In genomic region chr20:35226775-35227681, GRCh38 we compare ENCODE assay signal across 1 cellular context.
TF ChIP-seq lines count a peak whose summit lies in the region.

No MANE protein-coding gene starts in this region.

TF ChIP-seq in HepG2, 621 proteins besides CTCF, POLR2A, EP300 and RAD21 (continued from another document and continues in another):
- peak; percentile 84; the same call in 1 of the 2 replicates for TF ChIP-seq SALL2 (CRISPR knock-in tag; IDR thresholded peaks at IDR 0.05)
- TF ChIP-seq CBX2 (IDR thresholded peaks at IDR 0.05; ENCODE audit: low read depth, low read length), result no peak
- TF ChIP-seq CBX2 (CRISPR knock-in tag; IDR thresholded peaks at IDR 0.05; ENCODE audit: low read depth), result no peak
- TF ChIP-seq HDAC2 (CRISPR knock-in tag; IDR thresholded peaks at IDR 0.05), result peak; percentile 66
- no peak for TF ChIP-seq ZNF484 (CRISPR knock-in tag; IDR thresholded peaks at IDR 0.05; ENCODE audit: borderline replicate concordance, low read depth)
- TF ChIP-seq BRD4 (CRISPR knock-in tag; IDR thresholded peaks at IDR 0.05), result 0 out of 2 replicates have a peak, but pooled peaks have one; percentile 53
- TF ChIP-seq, protein P1, sequence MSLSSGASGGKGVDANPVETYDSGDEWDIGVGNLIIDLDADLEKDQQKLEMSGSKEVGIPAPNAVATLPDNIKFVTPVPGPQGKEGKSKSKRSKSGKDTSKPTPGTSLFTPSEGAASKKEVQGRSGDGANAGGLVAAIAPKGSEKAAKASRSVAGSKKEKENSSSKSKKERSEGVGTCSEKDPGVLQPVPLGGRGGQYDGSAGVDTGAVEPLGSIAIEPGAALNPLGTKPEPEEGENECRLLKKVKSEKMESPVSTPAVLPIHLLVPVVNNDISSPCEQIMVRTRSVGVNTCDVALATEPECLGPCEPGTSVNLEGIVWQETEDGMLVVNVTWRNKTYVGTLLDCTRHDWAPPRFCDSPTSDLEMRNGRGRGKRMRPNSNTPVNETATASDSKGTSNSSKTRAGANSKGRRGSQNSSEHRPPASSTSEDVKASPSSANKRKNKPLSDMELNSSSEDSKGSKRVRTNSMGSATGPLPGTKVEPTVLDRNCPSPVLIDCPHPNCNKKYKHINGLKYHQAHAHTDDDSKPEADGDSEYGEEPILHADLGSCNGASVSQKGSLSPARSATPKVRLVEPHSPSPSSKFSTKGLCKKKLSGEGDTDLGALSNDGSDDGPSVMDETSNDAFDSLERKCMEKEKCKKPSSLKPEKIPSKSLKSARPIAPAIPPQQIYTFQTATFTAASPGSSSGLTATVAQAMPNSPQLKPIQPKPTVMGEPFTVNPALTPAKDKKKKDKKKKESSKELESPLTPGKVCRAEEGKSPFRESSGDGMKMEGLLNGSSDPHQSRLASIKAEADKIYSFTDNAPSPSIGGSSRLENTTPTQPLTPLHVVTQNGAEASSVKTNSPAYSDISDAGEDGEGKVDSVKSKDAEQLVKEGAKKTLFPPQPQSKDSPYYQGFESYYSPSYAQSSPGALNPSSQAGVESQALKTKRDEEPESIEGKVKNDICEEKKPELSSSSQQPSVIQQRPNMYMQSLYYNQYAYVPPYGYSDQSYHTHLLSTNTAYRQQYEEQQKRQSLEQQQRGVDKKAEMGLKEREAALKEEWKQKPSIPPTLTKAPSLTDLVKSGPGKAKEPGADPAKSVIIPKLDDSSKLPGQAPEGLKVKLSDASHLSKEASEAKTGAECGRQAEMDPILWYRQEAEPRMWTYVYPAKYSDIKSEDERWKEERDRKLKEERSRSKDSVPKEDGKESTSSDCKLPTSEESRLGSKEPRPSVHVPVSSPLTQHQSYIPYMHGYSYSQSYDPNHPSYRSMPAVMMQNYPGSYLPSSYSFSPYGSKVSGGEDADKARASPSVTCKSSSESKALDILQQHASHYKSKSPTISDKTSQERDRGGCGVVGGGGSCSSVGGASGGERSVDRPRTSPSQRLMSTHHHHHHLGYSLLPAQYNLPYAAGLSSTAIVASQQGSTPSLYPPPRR (CRISPR knock-in tag; IDR thresholded peaks at IDR 0.05; ENCODE audit: borderline replicate concordance), result peak; percentile 51; the same call in 1 of the 2 replicates
- TF ChIP-seq EZH2 (conservative IDR thresholded peaks at IDR 0.05; ENCODE audit: low read depth, low read length), result peak; percentile 36; the same call in 1 of the 2 replicates
- peak; percentile 73 for TF ChIP-seq MNT (IDR thresholded peaks at IDR 0.05)
- TF ChIP-seq LCORL (IDR thresholded peaks at IDR 0.05), result no peak
- TF ChIP-seq LCORL (CRISPR knock-in tag; IDR thresholded peaks at IDR 0.05), result 0 out of 2 replicates have a peak, but pooled peaks have one; percentile 36
- TF ChIP-seq, protein P2, sequence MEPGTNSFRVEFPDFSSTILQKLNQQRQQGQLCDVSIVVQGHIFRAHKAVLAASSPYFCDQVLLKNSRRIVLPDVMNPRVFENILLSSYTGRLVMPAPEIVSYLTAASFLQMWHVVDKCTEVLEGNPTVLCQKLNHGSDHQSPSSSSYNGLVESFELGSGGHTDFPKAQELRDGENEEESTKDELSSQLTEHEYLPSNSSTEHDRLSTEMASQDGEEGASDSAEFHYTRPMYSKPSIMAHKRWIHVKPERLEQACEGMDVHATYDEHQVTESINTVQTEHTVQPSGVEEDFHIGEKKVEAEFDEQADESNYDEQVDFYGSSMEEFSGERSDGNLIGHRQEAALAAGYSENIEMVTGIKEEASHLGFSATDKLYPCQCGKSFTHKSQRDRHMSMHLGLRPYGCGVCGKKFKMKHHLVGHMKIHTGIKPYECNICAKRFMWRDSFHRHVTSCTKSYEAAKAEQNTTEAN (CRISPR knock-in tag; conservative IDR thresholded peaks at IDR 0.05), result peak; percentile 97
- peak; percentile 85 for TF ChIP-seq ATF2 (CRISPR knock-in tag; IDR thresholded peaks at IDR 0.05)
- 0 out of 2 replicates have a peak, but pooled peaks have one; percentile 47 for TF ChIP-seq ZBTB4 (CRISPR knock-in tag; IDR thresholded peaks at IDR 0.05; ENCODE audit: borderline replicate concordance)
- TF ChIP-seq KLF13 (CRISPR knock-in tag; IDR thresholded peaks at IDR 0.05), result peak; percentile 94; the same call in 1 of the 2 replicates
- 0 out of 2 replicates have a peak, but pooled peaks have one; percentile 59 for TF ChIP-seq TOPORS (CRISPR knock-in tag; IDR thresholded peaks at IDR 0.05)
- no peak for TF ChIP-seq DPF2 (CRISPR knock-in tag; IDR thresholded peaks at IDR 0.05; ENCODE audit: borderline replicate concordance, low read depth)
- TF ChIP-seq TRAFD1 (CRISPR knock-in tag; IDR thresholded peaks at IDR 0.05; ENCODE audit: borderline replicate concordance), result no peak
- peak; percentile 60; the same call in 1 of the 2 replicates for TF ChIP-seq ZBTB21 (CRISPR knock-in tag; IDR thresholded peaks at IDR 0.05)
- peak; percentile 82; the same call in 1 of the 2 replicates for TF ChIP-seq RNF2 (conservative IDR thresholded peaks at IDR 0.05; ENCODE audit: low read depth)
- TF ChIP-seq TAF15 (IDR thresholded peaks at IDR 0.05; ENCODE audit: low read depth, low read length, poor library complexity, severe bottlenecking), result no peak
- no peak for TF ChIP-seq POGZ (CRISPR knock-in tag; IDR thresholded peaks at IDR 0.05)
- TF ChIP-seq, protein P3, sequence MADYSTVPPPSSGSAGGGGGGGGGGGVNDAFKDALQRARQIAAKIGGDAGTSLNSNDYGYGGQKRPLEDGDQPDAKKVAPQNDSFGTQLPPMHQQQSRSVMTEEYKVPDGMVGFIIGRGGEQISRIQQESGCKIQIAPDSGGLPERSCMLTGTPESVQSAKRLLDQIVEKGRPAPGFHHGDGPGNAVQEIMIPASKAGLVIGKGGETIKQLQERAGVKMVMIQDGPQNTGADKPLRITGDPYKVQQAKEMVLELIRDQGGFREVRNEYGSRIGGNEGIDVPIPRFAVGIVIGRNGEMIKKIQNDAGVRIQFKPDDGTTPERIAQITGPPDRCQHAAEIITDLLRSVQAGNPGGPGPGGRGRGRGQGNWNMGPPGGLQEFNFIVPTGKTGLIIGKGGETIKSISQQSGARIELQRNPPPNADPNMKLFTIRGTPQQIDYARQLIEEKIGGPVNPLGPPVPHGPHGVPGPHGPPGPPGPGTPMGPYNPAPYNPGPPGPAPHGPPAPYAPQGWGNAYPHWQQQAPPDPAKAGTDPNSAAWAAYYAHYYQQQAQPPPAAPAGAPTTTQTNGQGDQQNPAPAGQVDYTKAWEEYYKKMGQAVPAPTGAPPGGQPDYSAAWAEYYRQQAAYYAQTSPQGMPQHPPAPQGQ (CRISPR knock-in tag; IDR thresholded peaks at IDR 0.05; ENCODE audit: borderline replicate concordance), result no peak
- TF ChIP-seq GLMP (CRISPR knock-in tag; IDR thresholded peaks at IDR 0.05; ENCODE audit: borderline replicate concordance), result 0 out of 2 replicates have a peak, but pooled peaks have one; percentile 86
- peak; percentile 96 for TF ChIP-seq MED13 (CRISPR knock-in tag; IDR thresholded peaks at IDR 0.05)
- peak; percentile 23; the same call in 1 of the 2 replicates for TF ChIP-seq ZNF121 (CRISPR knock-in tag; IDR thresholded peaks at IDR 0.05)
- TF ChIP-seq FOXJ3 (CRISPR knock-in tag; IDR thresholded peaks at IDR 0.05; ENCODE audit: borderline replicate concordance), result no peak
- TF ChIP-seq, protein P4, sequence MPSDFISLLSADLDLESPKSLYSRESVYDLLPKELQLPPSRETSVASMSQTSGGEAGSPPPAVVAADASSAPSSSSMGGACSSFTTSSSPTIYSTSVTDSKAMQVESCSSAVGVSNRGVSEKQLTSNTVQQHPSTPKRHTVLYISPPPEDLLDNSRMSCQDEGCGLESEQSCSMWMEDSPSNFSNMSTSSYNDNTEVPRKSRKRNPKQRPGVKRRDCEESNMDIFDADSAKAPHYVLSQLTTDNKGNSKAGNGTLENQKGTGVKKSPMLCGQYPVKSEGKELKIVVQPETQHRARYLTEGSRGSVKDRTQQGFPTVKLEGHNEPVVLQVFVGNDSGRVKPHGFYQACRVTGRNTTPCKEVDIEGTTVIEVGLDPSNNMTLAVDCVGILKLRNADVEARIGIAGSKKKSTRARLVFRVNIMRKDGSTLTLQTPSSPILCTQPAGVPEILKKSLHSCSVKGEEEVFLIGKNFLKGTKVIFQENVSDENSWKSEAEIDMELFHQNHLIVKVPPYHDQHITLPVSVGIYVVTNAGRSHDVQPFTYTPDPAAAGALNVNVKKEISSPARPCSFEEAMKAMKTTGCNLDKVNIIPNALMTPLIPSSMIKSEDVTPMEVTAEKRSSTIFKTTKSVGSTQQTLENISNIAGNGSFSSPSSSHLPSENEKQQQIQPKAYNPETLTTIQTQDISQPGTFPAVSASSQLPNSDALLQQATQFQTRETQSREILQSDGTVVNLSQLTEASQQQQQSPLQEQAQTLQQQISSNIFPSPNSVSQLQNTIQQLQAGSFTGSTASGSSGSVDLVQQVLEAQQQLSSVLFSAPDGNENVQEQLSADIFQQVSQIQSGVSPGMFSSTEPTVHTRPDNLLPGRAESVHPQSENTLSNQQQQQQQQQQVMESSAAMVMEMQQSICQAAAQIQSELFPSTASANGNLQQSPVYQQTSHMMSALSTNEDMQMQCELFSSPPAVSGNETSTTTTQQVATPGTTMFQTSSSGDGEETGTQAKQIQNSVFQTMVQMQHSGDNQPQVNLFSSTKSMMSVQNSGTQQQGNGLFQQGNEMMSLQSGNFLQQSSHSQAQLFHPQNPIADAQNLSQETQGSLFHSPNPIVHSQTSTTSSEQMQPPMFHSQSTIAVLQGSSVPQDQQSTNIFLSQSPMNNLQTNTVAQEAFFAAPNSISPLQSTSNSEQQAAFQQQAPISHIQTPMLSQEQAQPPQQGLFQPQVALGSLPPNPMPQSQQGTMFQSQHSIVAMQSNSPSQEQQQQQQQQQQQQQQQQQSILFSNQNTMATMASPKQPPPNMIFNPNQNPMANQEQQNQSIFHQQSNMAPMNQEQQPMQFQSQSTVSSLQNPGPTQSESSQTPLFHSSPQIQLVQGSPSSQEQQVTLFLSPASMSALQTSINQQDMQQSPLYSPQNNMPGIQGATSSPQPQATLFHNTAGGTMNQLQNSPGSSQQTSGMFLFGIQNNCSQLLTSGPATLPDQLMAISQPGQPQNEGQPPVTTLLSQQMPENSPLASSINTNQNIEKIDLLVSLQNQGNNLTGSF (CRISPR knock-in tag; IDR thresholded peaks at IDR 0.05), result peak; percentile 98
- peak; percentile 91; the same call in 1 of the 2 replicates for TF ChIP-seq ZNF720 (CRISPR knock-in tag; IDR thresholded peaks at IDR 0.05)
- no peak for TF ChIP-seq ELF1 (CRISPR knock-in tag; IDR thresholded peaks at IDR 0.05)
- TF ChIP-seq NR2F1 (CRISPR knock-in tag; IDR thresholded peaks at IDR 0.05), result peak in 1 of 2 experiments; percentile 8; a peak in 1 of 4 replicates
- TF ChIP-seq ZNF451 (CRISPR knock-in tag; IDR thresholded peaks at IDR 0.05), result peak; percentile 66; the same call in 1 of the 2 replicates
- peak; percentile 56 for TF ChIP-seq RXRA (CRISPR knock-in tag; IDR thresholded peaks at IDR 0.05)
